Comparison of ENCODE assay signal across 28 cellular contexts in the genomic region with DNA sequence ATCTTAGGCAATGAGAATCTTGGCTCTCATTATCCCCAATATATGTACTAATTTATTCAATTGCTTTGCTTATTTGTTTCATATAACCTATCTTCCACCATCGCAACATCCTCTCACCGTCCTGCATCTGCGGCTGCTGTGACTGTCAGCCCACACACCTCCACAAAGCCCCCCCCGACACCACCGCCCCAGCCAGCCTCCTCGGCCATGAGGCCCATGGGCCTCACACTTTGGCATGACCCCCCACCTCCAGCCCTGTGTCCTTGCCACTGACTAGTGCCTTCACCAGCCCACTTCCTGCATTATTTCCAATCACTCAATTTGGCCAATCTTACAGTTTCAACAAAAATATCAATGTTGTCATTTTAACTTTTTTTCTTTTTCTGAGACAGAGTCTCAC.
"Had no signal": no experiment of that assay in that cellular context is flagged by ENCODE, and none has a peak within 500 bp of the region (broad histone marks: within the 10 kb centered on the region; RNA-seq: fewer than 3 reads in every experiment).

No MANE protein-coding gene starts in this region.

- H3K27me3 Mint-ChIP-seq: activated CD8-positive, alpha-beta T cell treated with anti-CD3 and anti-CD28 coated beads for 36 hours; activated naive CD8-positive, alpha-beta T cell treated with anti-CD3 and anti-CD28 coated beads for 36 hours had no signal

- H3K4me3 Mint-ChIP-seq: activated CD8-positive, alpha-beta T cell treated with anti-CD3 and anti-CD28 coated beads for 36 hours; activated naive CD4-positive, alpha-beta T cell treated with anti-CD3 and anti-CD28 coated beads, Interleukin-2, amount 10 ng/mL, durations not matched to agents 7 days and 5 days; activated naive CD8-positive, alpha-beta T cell treated with anti-CD3 and anti-CD28 coated beads for 36 hours; activated naive CD8-positive, alpha-beta T cell treated with anti-CD3 and anti-CD28 coated beads, Interleukin-2, amount 50 U/mL, for 24 hours; activated T-cell treated with anti-CD3 and anti-CD28 coated beads, Interleukin-2, amount 50 U/mL, for 4 hours; activated T-helper 17 cell treated with anti-CD3 and anti-CD28 coated beads, Interleukin-2, amount 50 U/mL, for 72 hours; brain; WTC11 had no signal

- H3K4me1 ChIP-seq: ascending aorta, breast epithelium, colonic mucosa had no signal

- H3K4me1 Mint-ChIP-seq: activated naive CD4-positive, alpha-beta T cell treated with anti-CD3 and anti-CD28 coated beads, Interleukin-2, amount 10 ng/mL, durations not matched to agents 7 days and 5 days; activated naive CD8-positive, alpha-beta T cell treated with anti-CD3 and anti-CD28 coated beads for 36 hours; activated naive CD8-positive, alpha-beta T cell treated with anti-CD3 and anti-CD28 coated beads, Interleukin-2, amount 50 U/mL, for 24 hours; activated T-helper 17 cell treated with anti-CD3 and anti-CD28 coated beads, Interleukin-2, amount 50 U/mL, for 72 hours; brain; WTC11 had no signal

- H3K9me3 ChIP-seq: adrenal gland, ascending aorta, breast epithelium, colonic mucosa, esophagus squamous epithelium had no signal

- DNase-seq: activated CD4-positive, alpha-beta T cell treated with anti-CD3 and anti-CD28 coated beads for 48 hours; activated CD4-positive, alpha-beta T cell treated with anti-CD3 and anti-CD28 coated beads, Interleukin-2, amount 50 U/mL, for 1 hour; activated CD4-positive, alpha-beta T cell treated with anti-CD3 and anti-CD28 coated beads, Interleukin-2, amount 50 U/mL, for 48 hours; activated CD8-positive, alpha-beta memory T cell treated with anti-CD3 and anti-CD28 coated beads for 24 hours; activated CD8-positive, alpha-beta T cell treated with anti-CD3 and anti-CD28 coated beads for 36 hours; activated gamma-delta T cell; activated naive CD4-positive, alpha-beta T cell; activated naive CD4-positive, alpha-beta T cell treated with anti-CD3 and anti-CD28 coated beads, Interleukin-2, amount 10 ng/mL, durations not matched to agents 7 days and 5 days; activated naive CD8-positive, alpha-beta T cell treated with anti-CD3 and anti-CD28 coated beads for 36 hours; activated naive CD8-positive, alpha-beta T cell treated with anti-CD3 and anti-CD28 coated beads, Interleukin-2, amount 50 U/mL, for 24 hours; activated T-cell treated with anti-CD3 and anti-CD28 coated beads, Interleukin-2, amount 50 U/mL, for 4 hours; adrenal gland; central memory CD4-positive, alpha-beta T cell; cerebellar nuclear complex; colonic mucosa; effector CD8-positive, alpha-beta T cell; esophagus squamous epithelium; foreskin melanocyte; head of caudate nucleus; T-helper 2 cell had no signal

- H3K4me3 ChIP-seq: adrenal gland, ascending aorta, breast epithelium, cardiac muscle cell, colonic mucosa, esophagus squamous epithelium had no signal

- H3K36me3 ChIP-seq: adrenal gland, ascending aorta, breast epithelium, cardiac muscle cell, colonic mucosa, esophagus squamous epithelium had no signal

- ATAC-seq: activated CD8-positive, alpha-beta T cell treated with anti-CD3 and anti-CD28 coated beads for 36 hours; activated naive CD8-positive, alpha-beta T cell treated with anti-CD3 and anti-CD28 coated beads, Interleukin-2, amount 50 U/mL, for 24 hours; activated T-cell treated with anti-CD3 and anti-CD28 coated beads, Interleukin-2, amount 50 U/mL, for 4 hours; WTC11 had no signal

- H3K27ac Mint-ChIP-seq: activated CD8-positive, alpha-beta T cell treated with anti-CD3 and anti-CD28 coated beads for 36 hours; activated naive CD4-positive, alpha-beta T cell treated with anti-CD3 and anti-CD28 coated beads, Interleukin-2, amount 10 ng/mL, durations not matched to agents 7 days and 5 days; activated naive CD8-positive, alpha-beta T cell treated with anti-CD3 and anti-CD28 coated beads for 36 hours; activated naive CD8-positive, alpha-beta T cell treated with anti-CD3 and anti-CD28 coated beads, Interleukin-2, amount 50 U/mL, for 24 hours; activated T-helper 17 cell treated with anti-CD3 and anti-CD28 coated beads, Interleukin-2, amount 50 U/mL, for 72 hours; brain; WTC11 had no signal

- H3K36me3 Mint-ChIP-seq: activated naive CD4-positive, alpha-beta T cell treated with anti-CD3 and anti-CD28 coated beads, Interleukin-2, amount 10 ng/mL, durations not matched to agents 7 days and 5 days; activated naive CD8-positive, alpha-beta T cell treated with anti-CD3 and anti-CD28 coated beads for 36 hours; brain; WTC11 had no signal

- H3K9me3 Mint-ChIP-seq: activated naive CD4-positive, alpha-beta T cell treated with anti-CD3 and anti-CD28 coated beads, Interleukin-2, amount 10 ng/mL, durations not matched to agents 7 days and 5 days; activated naive CD8-positive, alpha-beta T cell treated with anti-CD3 and anti-CD28 coated beads, Interleukin-2, amount 50 U/mL, for 24 hours; activated T-cell treated with anti-CD3 and anti-CD28 coated beads, Interleukin-2, amount 50 U/mL, for 4 hours; brain; WTC11 had no signal

- H3K27ac ChIP-seq: adrenal gland, ascending aorta, breast epithelium, cardiac muscle cell, colonic mucosa, epithelial cell of prostate, esophagus squamous epithelium, VCaP had no signal

- H3K27me3 ChIP-seq: adrenal gland, ascending aorta, breast epithelium, cardiac muscle cell, colonic mucosa, esophagus squamous epithelium had no signal
